ENCODE assay signal across 17 cellular contexts in the genomic region with DNA sequence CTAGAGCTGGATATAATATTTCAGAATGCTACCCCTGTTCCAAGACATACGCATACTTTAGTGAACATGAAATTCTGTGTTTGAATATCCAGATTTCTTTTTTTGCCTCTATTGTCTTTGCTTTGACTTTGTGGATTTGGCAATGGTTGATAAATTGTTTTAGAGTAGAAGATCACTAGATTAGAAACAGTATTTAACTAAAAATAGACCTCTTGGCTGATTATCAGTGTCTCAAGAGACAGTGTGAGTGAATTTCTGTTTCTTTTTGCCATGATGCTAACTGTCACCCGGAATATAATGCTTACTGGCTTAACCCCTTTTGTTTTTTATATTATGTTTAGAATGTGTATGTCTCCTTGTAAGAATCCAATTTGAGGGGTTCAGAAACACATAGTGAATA.
"Had no signal": no experiment of that assay in that cellular context is flagged by ENCODE, and none has a peak within 500 bp of the region (broad histone marks: within the 10 kb centered on the region; RNA-seq: fewer than 3 reads in every experiment).

No MANE protein-coding gene starts in this region.

- H3K4me3 Mint-ChIP-seq: activated CD4-positive, alpha-beta memory T cell treated with anti-CD3 and anti-CD28 coated beads for 36 hours; activated naive CD8-positive, alpha-beta T cell treated with anti-CD3 and anti-CD28 coated beads for 36 hours; activated T-cell treated with anti-CD3 and anti-CD28 coated beads, Interleukin-2, amount 50 U/mL, for 4 hours; neural progenitor cell; stimulated activated effector memory CD8-positive, alpha-beta T cell treated with anti-CD3 and anti-CD28 coated beads, Interleukin-12 subunit alpha, Interleukin-12 subunit beta, amount 100 ng/mL, for 72 hours; T-helper 2 cell treated with Interferon-gamma antibody and Interleukin-4, amounts not matched to agents 5 μg/mL and 100 μg/mL, for 36 hours had no signal

- H3K27ac Mint-ChIP-seq: activated CD4-positive, alpha-beta memory T cell treated with anti-CD3 and anti-CD28 coated beads for 36 hours; activated naive CD8-positive, alpha-beta T cell treated with anti-CD3 and anti-CD28 coated beads for 36 hours; neural progenitor cell; stimulated activated effector memory CD8-positive, alpha-beta T cell treated with anti-CD3 and anti-CD28 coated beads, Interleukin-12 subunit alpha, Interleukin-12 subunit beta, amount 100 ng/mL, for 72 hours; T-helper 2 cell treated with Interferon-gamma antibody and Interleukin-4, amounts not matched to agents 5 μg/mL and 100 μg/mL, for 36 hours had no signal

- H3K9ac ChIP-seq: neural progenitor cell had no signal

- H3K4me1 ChIP-seq: ascending aorta, neural progenitor cell, uterus had no signal

- H3K36me3 Mint-ChIP-seq: activated CD4-positive, alpha-beta memory T cell treated with anti-CD3 and anti-CD28 coated beads for 36 hours; activated naive CD8-positive, alpha-beta T cell treated with anti-CD3 and anti-CD28 coated beads for 36 hours; neural progenitor cell; stimulated activated effector memory CD8-positive, alpha-beta T cell treated with anti-CD3 and anti-CD28 coated beads, Interleukin-12 subunit alpha, Interleukin-12 subunit beta, amount 100 ng/mL, for 72 hours had no signal

- H3K9me3 Mint-ChIP-seq: activated CD4-positive, alpha-beta memory T cell treated with anti-CD3 and anti-CD28 coated beads for 36 hours; activated naive CD8-positive, alpha-beta T cell treated with anti-CD3 and anti-CD28 coated beads for 36 hours; activated T-cell treated with anti-CD3 and anti-CD28 coated beads, Interleukin-2, amount 50 U/mL, for 4 hours; neural progenitor cell; stimulated activated effector memory CD8-positive, alpha-beta T cell treated with anti-CD3 and anti-CD28 coated beads, Interleukin-12 subunit alpha, Interleukin-12 subunit beta, amount 100 ng/mL, for 72 hours; T-helper 2 cell treated with Interferon-gamma antibody and Interleukin-4, amounts not matched to agents 5 μg/mL and 100 μg/mL, for 36 hours had no signal

- H3K9me3 ChIP-seq: ascending aorta, tibial artery, uterus had no signal

- H3K4me1 Mint-ChIP-seq: activated naive CD8-positive, alpha-beta T cell treated with anti-CD3 and anti-CD28 coated beads for 36 hours had no signal

- H3K36me3 ChIP-seq: ascending aorta, neural progenitor cell, tibial artery, uterus had no signal

- H3K27me3 Mint-ChIP-seq: activated CD4-positive, alpha-beta memory T cell treated with anti-CD3 and anti-CD28 coated beads for 36 hours; activated naive CD8-positive, alpha-beta T cell treated with anti-CD3 and anti-CD28 coated beads for 36 hours had no signal

- DNase-seq: activated CD4-positive, alpha-beta memory T cell treated with anti-CD3 and anti-CD28 coated beads for 36 hours; activated effector memory CD4-positive, alpha-beta T cell treated with anti-CD3 and anti-CD28 coated beads, Interleukin-2, amount 50 U/mL, for 16 hours; activated naive CD8-positive, alpha-beta T cell treated with anti-CD3 and anti-CD28 coated beads for 36 hours; activated T-cell treated with anti-CD3 and anti-CD28 coated beads, Interleukin-2, amount 50 U/mL, for 4 hours; caudate nucleus; effector CD4-positive, alpha-beta T cell; left cardiac atrium; mammary epithelial cell; SW 1271; tibial artery; uterus had no signal

- ATAC-seq: activated CD4-positive, CD25-positive, alpha-beta regulatory T cell treated with anti-CD3 and anti-CD28 coated beads, Interleukin-2, amount 50 U/mL, for 24 hours; activated T-cell treated with anti-CD3 and anti-CD28 coated beads, Interleukin-2, amount 50 U/mL, for 4 hours; stimulated activated effector memory CD8-positive, alpha-beta T cell treated with anti-CD3 and anti-CD28 coated beads, Interleukin-12 subunit alpha, Interleukin-12 subunit beta, amount 100 ng/mL, for 72 hours had no signal

- H3K27me3 ChIP-seq: ascending aorta, neural progenitor cell, tibial artery, uterus had no signal

- H3K4me3 ChIP-seq: ascending aorta, coronary artery, neural progenitor cell, tibial artery, uterus had no signal

- H3K27ac ChIP-seq: ascending aorta, coronary artery, neural progenitor cell, tibial artery, uterus had no signal

- H3K4me2 ChIP-seq: neural progenitor cell had no signal

- H2AFZ ChIP-seq: neural progenitor cell had no signal
